Comparison of ENCODE assay signal across 9 cellular contexts in genomic region chrX:24294619-24295018, GRCh38. TPM values are rescaled to one million over a fixed set of nuclear protein-coding genes. Genes with fewer than 3 reads are reported as not detected.
DNase-seq lines count a peak whose midpoint lies in the region; ATAC-seq and TF ChIP-seq lines count a peak whose summit lies in the region.
"Had no signal": no experiment of that assay in that cellular context is flagged by ENCODE, and none has a peak within 500 bp of the region (broad histone marks: within the 10 kb centered on the region; RNA-seq: fewer than 3 reads in every experiment).

No MANE protein-coding gene starts in this region.

- H3K9me3 Mint-ChIP-seq in chondrocyte (ENCODE audit: low read depth), result no peaks in the 10 kb centered on the region

- peak; percentile 65 for DNase-seq in activated CD4-positive, alpha-beta T cell treated with anti-CD3 and anti-CD28 coated beads for 48 hours
- DNase-seq in activated CD4-positive, alpha-beta T cell treated with anti-CD3 and anti-CD28 coated beads for 4 hours, result no peak
- DNase-seq in NCI-H82 treated with DMSO at 0.1 percent for 48 hours (lab: John Stamatoyannopoulos, UW; ENCODE audit: unreplicated experiment), result peak; percentile 5
- no peak for DNase-seq in chondrocyte (ENCODE audit: low spot score)
- DNase-seq in stimulated activated CD4-positive, alpha-beta T cell treated with anti-CD3 and anti-CD28 coated beads, Interleukin-2, amount 100 ng/mL, for 24 hours, result peak; percentile 20 to 48
- DNase-seq in HuH-7.5 (ENCODE audit: low spot score), result no peak

- H3K36me3 Mint-ChIP-seq in chondrocyte (ENCODE audit: low read depth), result no peaks in the 10 kb centered on the region

- peaks cover 5% of the 10 kb centered on the region for H3K4me1 Mint-ChIP-seq in chondrocyte (ENCODE audit: low read depth)

- no peak overlapping the region for H3K27ac Mint-ChIP-seq in chondrocyte (ENCODE audit: unreplicated experiment)

- H3K27me3 Mint-ChIP-seq in chondrocyte (ENCODE audit: low read depth), result no peaks in the 10 kb centered on the region

- peak; percentile 59 for TF ChIP-seq CTCF in chondrocyte (IDR thresholded peaks at IDR 0.05)

- ATAC-seq in HG03159 (IDR thresholded peaks at IDR 0.05; ENCODE audit: unreplicated experiment) (no peak), GM18861 (IDR thresholded peaks at IDR 0.05; ENCODE audit: unreplicated experiment) (no peak)
- ATAC-seq: mucosa of descending colon had no signal

- no peak overlapping the region for H3K4me3 Mint-ChIP-seq in chondrocyte (ENCODE audit: unreplicated experiment)

RNA-seq across cellular contexts. Expression of gene SUPT20HL2, which starts 19.2 kb away (rescaled TPM):
- not detected in 3 replicates for total RNA-seq in chondrocyte

Comparison
In these comparisons a context has a peak if more than half of its experiments do, and no peak if none do; other contexts are left out.
1. DNase-seq: peak in activated CD4-positive, alpha-beta T cell treated with anti-CD3 and anti-CD28 coated beads for 48 hours (single experiment), NCI-H82 treated with DMSO at 0.1 percent for 48 hours (single experiment) and stimulated activated CD4-positive, alpha-beta T cell treated with anti-CD3 and anti-CD28 coated beads, Interleukin-2, amount 100 ng/mL, for 24 hours (2 of 2); none in activated CD4-positive, alpha-beta T cell treated with anti-CD3 and anti-CD28 coated beads for 4 hours (0 of 2), chondrocyte (single experiment) and HuH-7.5 (single experiment).